27 cellular contexts compared by ENCODE assay signal in genomic region chr10:97825020-97825739, GRCh38. TPM values are rescaled to one million over a fixed set of nuclear protein-coding genes. Genes with fewer than 3 reads are reported as not detected.
"Had no signal": no experiment of that assay in that cellular context is flagged by ENCODE, and none has a peak within 500 bp of the region (broad histone marks: within the 10 kb centered on the region; RNA-seq: fewer than 3 reads in every experiment).

No MANE protein-coding gene starts in this region.

- H3K27ac Mint-ChIP-seq: activated CD4-positive, alpha-beta memory T cell treated with anti-CD3 and anti-CD28 coated beads, Interleukin-2, amount 10 ng/mL, durations not matched to agents 7 days and 5 days; activated CD4-positive, alpha-beta T cell treated with anti-CD3 and anti-CD28 coated beads, Interleukin-2, amount 10 ng/mL, durations not matched to agents 7 days and 5 days; activated CD8-positive, alpha-beta memory T cell treated with anti-CD3 and anti-CD28 coated beads, Interleukin-2, amount 10 ng/mL, durations not matched to agents 7 days and 5 days; activated naive CD4-positive, alpha-beta T cell treated with anti-CD3 and anti-CD28 coated beads, Interleukin-2, amount 50 U/mL, for 24 hours; activated T-helper 2 cell treated with anti-CD3 and anti-CD28 coated beads, Interferon-gamma antibody, Interleukin-2, Interleukin-4, amounts not matched to agents 10 μg/mL and 5 μg/mL and 100 μg/mL, durations not matched to agents 14 hours and 24 hours and 36 hours; natural killer cell treated with Interleukin-12 subunit alpha and Interleukin-12 subunit beta and Interleukin-15 and Interleukin-18, amount 100 ng/mL, for 72 hours; T-helper 17 cell; WTC11 had no signal

- H3K9me3 ChIP-seq: esophagus squamous epithelium, left ventricle myocardium inferior, mucosa of descending colon, transverse colon had no signal

- H3K9me3 Mint-ChIP-seq: activated CD4-positive, alpha-beta memory T cell treated with anti-CD3 and anti-CD28 coated beads, Interleukin-2, amount 10 ng/mL, durations not matched to agents 7 days and 5 days; activated CD4-positive, alpha-beta T cell treated with anti-CD3 and anti-CD28 coated beads, Interleukin-2, amount 10 ng/mL, durations not matched to agents 7 days and 5 days; activated naive CD4-positive, alpha-beta T cell treated with anti-CD3 and anti-CD28 coated beads, Interleukin-2, amount 50 U/mL, for 24 hours; activated T-helper 2 cell treated with anti-CD3 and anti-CD28 coated beads, Interferon-gamma antibody, Interleukin-2, Interleukin-4, amounts not matched to agents 10 μg/mL and 5 μg/mL and 100 μg/mL, durations not matched to agents 14 hours and 24 hours and 36 hours; natural killer cell treated with Interleukin-12 subunit alpha and Interleukin-12 subunit beta and Interleukin-15 and Interleukin-18, amount 100 ng/mL, for 72 hours; WTC11 had no signal

- H3K4me3 Mint-ChIP-seq: activated CD4-positive, alpha-beta memory T cell treated with anti-CD3 and anti-CD28 coated beads, Interleukin-2, amount 10 ng/mL, durations not matched to agents 7 days and 5 days; activated CD4-positive, alpha-beta T cell treated with anti-CD3 and anti-CD28 coated beads, Interleukin-2, amount 10 ng/mL, durations not matched to agents 7 days and 5 days; activated CD8-positive, alpha-beta memory T cell treated with anti-CD3 and anti-CD28 coated beads, Interleukin-2, amount 10 ng/mL, durations not matched to agents 7 days and 5 days; activated naive CD4-positive, alpha-beta T cell treated with anti-CD3 and anti-CD28 coated beads, Interleukin-2, amount 50 U/mL, for 24 hours; natural killer cell treated with Interleukin-12 subunit alpha and Interleukin-12 subunit beta and Interleukin-15 and Interleukin-18, amount 100 ng/mL, for 72 hours; T-helper 17 cell; WTC11 had no signal

- H3K27ac ChIP-seq: epithelial cell of prostate, esophagus squamous epithelium, left ventricle myocardium inferior, transverse colon had no signal

- H3K36me3 Mint-ChIP-seq: activated CD8-positive, alpha-beta memory T cell treated with anti-CD3 and anti-CD28 coated beads, Interleukin-2, amount 10 ng/mL, durations not matched to agents 7 days and 5 days; activated naive CD4-positive, alpha-beta T cell treated with anti-CD3 and anti-CD28 coated beads, Interleukin-2, amount 50 U/mL, for 24 hours; natural killer cell treated with Interleukin-12 subunit alpha and Interleukin-12 subunit beta and Interleukin-15 and Interleukin-18, amount 100 ng/mL, for 72 hours; WTC11 had no signal

- ATAC-seq: activated CD8-positive, alpha-beta memory T cell treated with anti-CD3 and anti-CD28 coated beads, Interleukin-2, amount 10 ng/mL, durations not matched to agents 7 days and 5 days; mucosa of descending colon; natural killer cell treated with Interleukin-12 subunit alpha and Interleukin-12 subunit beta and Interleukin-15 and Interleukin-18, amount 100 ng/mL, for 72 hours; T-helper 17 cell; WTC11 had no signal

- H3K4me1 ChIP-seq: left ventricle myocardium inferior, transverse colon had no signal

- H3K36me3 ChIP-seq: esophagus squamous epithelium, left ventricle myocardium inferior, transverse colon had no signal

- H3K27me3 Mint-ChIP-seq: activated CD4-positive, alpha-beta memory T cell treated with anti-CD3 and anti-CD28 coated beads, Interleukin-2, amount 10 ng/mL, durations not matched to agents 7 days and 5 days; activated CD8-positive, alpha-beta memory T cell treated with anti-CD3 and anti-CD28 coated beads, Interleukin-2, amount 10 ng/mL, durations not matched to agents 7 days and 5 days; activated naive CD4-positive, alpha-beta T cell treated with anti-CD3 and anti-CD28 coated beads, Interleukin-2, amount 50 U/mL, for 24 hours had no signal

- H3K4me3 ChIP-seq: esophagus squamous epithelium, left ventricle myocardium inferior, lung, mucosa of descending colon, smooth muscle cell, transverse colon had no signal

- DNase-seq: activated CD4-positive, alpha-beta memory T cell treated with anti-CD3 and anti-CD28 coated beads, Interleukin-2, amount 10 ng/mL, durations not matched to agents 7 days and 5 days; activated CD4-positive, alpha-beta T cell treated with anti-CD3 and anti-CD28 coated beads for 1 hour; activated CD4-positive, alpha-beta T cell treated with anti-CD3 and anti-CD28 coated beads, Interleukin-2, amount 10 ng/mL, durations not matched to agents 7 days and 5 days; activated CD8-positive, alpha-beta memory T cell treated with anti-CD3 and anti-CD28 coated beads, Interleukin-2, amount 10 ng/mL, durations not matched to agents 7 days and 5 days; activated T-cell treated with anti-CD3 and anti-CD28 coated beads, Interleukin-2, amount 50 U/mL, for 48 hours; dermis blood vessel endothelial cell; effector CD8-positive, alpha-beta T cell; esophagus squamous epithelium; foreskin melanocyte; glutamatergic neuron; left ventricle myocardium inferior; mucosa of descending colon; stimulated activated CD4-positive, alpha-beta T cell treated with anti-CD3 and anti-CD28 coated beads, Interleukin-2, amount 100 ng/mL, for 24 hours; stimulated activated naive CD4-positive, alpha-beta T cell; T-helper 17 cell; T1000; transverse colon had no signal

RNA-seq across cellular contexts. Expression of gene GOLGA7B, which starts 24.5 kb away (rescaled TPM):
- total RNA-seq: smooth muscle cell had no signal
- polyA plus RNA-seq: smooth muscle cell had no signal

RNA-seq across cellular contexts. Expression of gene SFRP5, which starts 53.4 kb away (rescaled TPM):
- total RNA-seq: activated CD4-positive, alpha-beta memory T cell treated with anti-CD3 and anti-CD28 coated beads, Interleukin-2, amount 10 ng/mL, durations not matched to agents 7 days and 5 days; activated CD4-positive, alpha-beta T cell treated with anti-CD3 and anti-CD28 coated beads, Interleukin-2, amount 10 ng/mL, durations not matched to agents 7 days and 5 days; activated CD8-positive, alpha-beta memory T cell treated with anti-CD3 and anti-CD28 coated beads, Interleukin-2, amount 10 ng/mL, durations not matched to agents 7 days and 5 days; activated T-helper 2 cell treated with anti-CD3 and anti-CD28 coated beads, Interferon-gamma antibody, Interleukin-2, Interleukin-4, amounts not matched to agents 10 μg/mL and 5 μg/mL and 100 μg/mL, durations not matched to agents 14 hours and 24 hours and 36 hours; bronchial epithelial cell; dermis blood vessel endothelial cell; mesenteric fat pad; natural killer cell treated with Interleukin-12 subunit alpha and Interleukin-12 subunit beta and Interleukin-15 and Interleukin-18, amount 100 ng/mL, for 72 hours; osteoblast; smooth muscle cell; T-helper 17 cell had no signal
